Comparison of ENCODE assay signal across 18 cellular contexts in the genomic region with DNA sequence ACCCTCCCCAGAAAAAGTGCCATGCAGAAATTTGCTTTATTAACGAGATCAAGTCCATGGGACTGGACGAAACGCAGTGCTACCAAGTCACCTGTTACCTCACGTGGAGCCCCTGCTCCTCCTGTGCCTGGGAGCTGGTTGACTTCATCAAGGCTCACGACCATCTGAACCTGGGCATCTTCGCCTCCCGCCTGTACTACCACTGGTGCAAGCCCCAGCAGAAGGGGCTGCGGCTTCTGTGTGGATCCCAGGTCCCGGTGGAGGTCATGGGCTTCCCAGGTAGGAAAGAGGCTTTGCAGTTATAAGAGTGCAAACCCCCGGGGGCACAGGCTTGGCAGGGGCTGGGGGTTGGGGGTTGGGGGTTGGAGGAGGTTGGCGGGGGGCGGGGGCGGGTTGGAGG. TPM values are rescaled to one million over a fixed set of nuclear protein-coding genes. Genes with fewer than 3 reads are reported as not detected.
DNase-seq lines count a peak whose midpoint lies in the region; ATAC-seq and TF ChIP-seq lines count a peak whose summit lies in the region.
"Had no signal": no experiment of that assay in that cellular context is flagged by ENCODE, and none has a peak within 500 bp of the region (broad histone marks: within the 10 kb centered on the region; RNA-seq: fewer than 3 reads in every experiment).

No MANE protein-coding gene starts in this region.

- peaks cover 53% of the 10 kb centered on the region for H3K4me1 ChIP-seq in BLaER1
- H3K4me1 ChIP-seq in osteoblast (ENCODE audit: insufficient read depth, low read length): peaks cover 3% of the 10 kb centered on the region

- no peak overlapping the region for H3K9ac ChIP-seq in BLaER1

- H3K36me3 ChIP-seq in BLaER1 (no peaks in the 10 kb centered on the region), H7 (replicated peaks; ENCODE audit: control insufficient read depth, insufficient read depth, low read length) (no peaks in the 10 kb centered on the region), osteoblast (ENCODE audit: insufficient read depth, low read length) (no peaks in the 10 kb centered on the region)
- H3K36me3 ChIP-seq: Peyer's patch, SJSA1 had no signal

- H3K27me3 ChIP-seq in BLaER1: no peaks in the 10 kb centered on the region
- H3K27me3 ChIP-seq in H7 (ENCODE audit: control insufficient read depth, insufficient read depth, low read length): no peaks in the 10 kb centered on the region
- no peaks in the 10 kb centered on the region for H3K27me3 ChIP-seq in osteoblast (ENCODE audit: insufficient read depth, low read length)
- H3K27me3 ChIP-seq: Peyer's patch, SJSA1 had no signal

- no peaks in the 10 kb centered on the region for H3K36me3 Mint-ChIP-seq in activated T-helper 17 cell treated with anti-CD3 and anti-CD28 coated beads, Interleukin-2, amount 50 U/mL, for 72 hours (ENCODE audit: low read depth)

- peak overlapping the region; percentile 88 for H3K27ac Mint-ChIP-seq in activated T-helper 17 cell treated with anti-CD3 and anti-CD28 coated beads, Interleukin-2, amount 50 U/mL, for 72 hours

- no peak overlapping the region for H2AFZ ChIP-seq in osteoblast (ENCODE audit: low read length)

- H3K4me3 Mint-ChIP-seq in activated T-helper 17 cell treated with anti-CD3 and anti-CD28 coated beads, Interleukin-2, amount 50 U/mL, for 72 hours: peak overlapping the region; percentile 68

- TF ChIP-seq CTCF in osteoblast (IDR thresholded peaks at IDR 0.05; ENCODE audit: extremely low read depth, low read depth, low read length): no peak

- no peak for ATAC-seq in activated T-helper 17 cell treated with anti-CD3 and anti-CD28 coated beads, Interleukin-2, amount 50 U/mL, for 72 hours (replicated peaks)
- ATAC-seq: HCT116 had no signal

- DNase-seq in H7 (peak; percentile 74), osteoblast (ENCODE audit: insufficient read length, low spot score, missing footprints) (peak; percentile 76), NCI-H510A treated with DMSO at 0.1 percent for 48 hours (lab: John Stamatoyannopoulos, UW) (no peak), A172 (ENCODE audit: low spot score) (no peak), DMS153 (lab: John Stamatoyannopoulos, UW) (no peak)
- DNase-seq: DND-41; KBM-7; NCI-H1105 treated with DMSO at 0.1 percent for 48 hours; NCI-H1694 treated with DMSO at 0.1 percent for 48 hours; NCI-H748 treated with DMSO at 0.1 percent for 48 hours; NK-92 treated with Interleukin-12 subunit alpha and Interleukin-12 subunit beta, amount 100 ng/mL, for 24 hours; Peyer's patch had no signal

- H4K20me1 ChIP-seq in BLaER1: no peaks in the 10 kb centered on the region
- H4K20me1 ChIP-seq in osteoblast (ENCODE audit: insufficient read depth, low read length): no peaks in the 10 kb centered on the region

- no peaks in the 10 kb centered on the region for H3K9me3 Mint-ChIP-seq in activated T-helper 17 cell treated with anti-CD3 and anti-CD28 coated beads, Interleukin-2, amount 50 U/mL, for 72 hours

- H3K79me2 ChIP-seq in osteoblast (ENCODE audit: insufficient read depth, low read length): no peaks in the 10 kb centered on the region

- H3K27ac ChIP-seq in BLaER1: no peak overlapping the region
- no peak overlapping the region for H3K27ac ChIP-seq in osteoblast (ENCODE audit: low read depth, low read length)
- H3K27ac ChIP-seq: C4-2B, Peyer's patch, SJSA1 had no signal

- no peaks in the 10 kb centered on the region for H3K27me3 Mint-ChIP-seq in activated T-helper 17 cell treated with anti-CD3 and anti-CD28 coated beads, Interleukin-2, amount 50 U/mL, for 72 hours

- no peak overlapping the region for H3K4me3 ChIP-seq in BLaER1
- no peak overlapping the region for H3K4me3 ChIP-seq in H7 (ENCODE audit: insufficient read depth, low read depth, low read length)
- no peak overlapping the region for H3K4me3 ChIP-seq in osteoblast (ENCODE audit: insufficient read depth, low read length)
- H3K4me3 ChIP-seq: Peyer's patch, SJSA1 had no signal

- no peaks in the 10 kb centered on the region for H3K9me3 ChIP-seq in BLaER1
- H3K9me3 ChIP-seq in osteoblast (ENCODE audit: low read depth, low read length): no peaks in the 10 kb centered on the region
- H3K9me3 ChIP-seq: Peyer's patch, SJSA1 had no signal

- peaks cover 11% of the 10 kb centered on the region for H3K4me1 Mint-ChIP-seq in activated T-helper 17 cell treated with anti-CD3 and anti-CD28 coated beads, Interleukin-2, amount 50 U/mL, for 72 hours

- H3K4me2 ChIP-seq in BLaER1 (peak overlapping the region; percentile 51), osteoblast (ENCODE audit: insufficient read depth, low read length) (no peak overlapping the region)

RNA-seq across cellular contexts. Expression of a gene that starts 4.2 kb away (rescaled TPM):
- total RNA-seq in H7 (2014; rRNA removed; shearing (Covaris generic)): 0.52 TPM in 1 of 2 replicates, not detected in the other
- 10 to 100 TPM; 20.6 to 33.0 TPM for total RNA-seq in activated T-helper 17 cell treated with anti-CD3 and anti-CD28 coated beads, Interleukin-2, amount 50 U/mL, for 72 hours
- not detected in 2 replicates for total RNA-seq in osteoblast
- total RNA-seq in A172 (2014; rRNA removed; shearing (Covaris generic)): 0.50 and 0.81 TPM in 2 replicates
- total RNA-seq: NCI-H460, Peyer's patch, SJSA1 had no signal

RNA-seq across cellular contexts. Expression of a gene that starts 24.2 kb away (rescaled TPM):
- total RNA-seq in H7 (2014; rRNA removed; shearing (Covaris generic)): 3.0 and 4.2 TPM in 2 replicates
- 10 to 100 TPM; 68.3 to 72.6 TPM for total RNA-seq in activated T-helper 17 cell treated with anti-CD3 and anti-CD28 coated beads, Interleukin-2, amount 50 U/mL, for 72 hours
- total RNA-seq in osteoblast: 15.6 and 18.1 TPM in 2 replicates
- total RNA-seq in A172 (2014; rRNA removed; shearing (Covaris generic)): 21.4 and 23.3 TPM in 2 replicates

RNA-seq across cellular contexts. Expression of a gene that starts 51.3 kb away (rescaled TPM):
- total RNA-seq in H7 (2014; rRNA removed; shearing (Covaris generic)): 4.5 and 5.4 TPM in 2 replicates
- 10 to 100 TPM; 21.5 to 82.9 TPM for total RNA-seq in activated T-helper 17 cell treated with anti-CD3 and anti-CD28 coated beads, Interleukin-2, amount 50 U/mL, for 72 hours
- 12.7 and 14.5 TPM in 2 replicates for total RNA-seq in osteoblast
- 0.74 and 3.3 TPM in 2 replicates for total RNA-seq in A172 (2014; rRNA removed; shearing (Covaris generic))

Comparison
In these comparisons a context has a peak if more than half of its experiments do, and no peak if none do; other contexts are left out.
1. DNase-seq: peak in H7 (single experiment) and osteoblast (single experiment); none in NCI-H510A treated with DMSO at 0.1 percent for 48 hours (single experiment), A172 (single experiment) and DMS153 (single experiment).
2. RNA of a gene that starts 4.2 kb away (total RNA-seq): 20.6 to 33.0 TPM in activated T-helper 17 cell treated with anti-CD3 and anti-CD28 coated beads, Interleukin-2, amount 50 U/mL, for 72 hours; 0.50 to 0.81 TPM in A172, 0.52 TPM in H7 and not detected in osteoblast; every median in the first group is over 10 times any median in the second.